In the genomic region with DNA sequence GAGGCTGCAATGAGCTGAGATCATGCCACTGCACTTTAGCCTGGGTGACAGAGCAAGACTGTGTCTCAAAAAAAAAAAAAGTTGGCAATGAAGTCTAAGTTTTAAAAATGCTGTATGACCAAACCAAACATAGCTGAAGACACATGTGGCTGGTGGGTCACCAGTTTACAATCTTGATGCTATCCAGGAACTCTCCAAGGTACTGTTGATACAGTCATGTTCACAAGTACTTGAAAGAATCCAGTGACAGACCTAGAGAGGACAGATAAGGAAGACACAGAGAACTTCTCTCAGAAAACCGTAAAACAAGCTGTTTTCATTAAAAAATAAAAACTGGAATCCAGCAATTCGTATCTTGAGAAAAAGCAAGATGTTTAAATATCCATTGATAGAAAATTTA, we compare ENCODE assay signal across 1 cellular context.
TF ChIP-seq lines count a peak whose summit lies in the region.

No MANE protein-coding gene starts in this region.

TF ChIP-seq in A549, 52 proteins besides CTCF, POLR2A, EP300 and RAD21 (continued from another document):
- TF ChIP-seq USF2 (IDR thresholded peaks at IDR 0.05) (no peak), CBX8 (IDR thresholded peaks at IDR 0.05) (no peak)
TF ChIP-seq in A549: peak in this region for 1.
